13 cellular contexts compared by ENCODE assay signal in the genomic region with DNA sequence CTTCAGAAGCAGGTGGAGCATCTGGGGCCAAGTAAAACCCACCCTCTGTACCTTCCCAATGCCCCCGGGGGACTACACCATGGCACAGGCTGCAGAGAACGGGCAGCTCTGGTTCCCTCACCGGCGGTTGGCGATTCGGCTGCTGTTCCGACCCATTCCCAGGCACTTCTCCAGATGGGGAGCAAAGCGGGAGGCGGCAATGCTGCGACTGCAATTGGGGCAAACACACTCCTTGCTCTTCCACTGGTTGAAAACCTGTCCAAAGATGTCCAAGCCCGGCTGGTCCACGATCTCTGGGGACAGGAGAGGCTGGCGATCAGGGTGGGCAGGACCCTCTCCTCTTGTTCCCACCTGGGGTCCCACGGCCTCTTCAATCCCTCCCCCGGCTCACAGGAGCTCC. TPM values are rescaled to one million over a fixed set of nuclear protein-coding genes. Genes with fewer than 3 reads are reported as not detected.
DNase-seq lines count a peak whose midpoint lies in the region; ATAC-seq, FAIRE-seq and TF ChIP-seq lines count a peak whose summit lies in the region.
"Had no signal": no experiment of that assay in that cellular context is flagged by ENCODE, and none has a peak within 500 bp of the region (broad histone marks: within the 10 kb centered on the region; RNA-seq: fewer than 3 reads in every experiment).

No MANE protein-coding gene starts in this region.

- no peak overlapping the region for H2AFZ ChIP-seq in DND-41 (ENCODE audit: low read depth, low read length)
- H2AFZ ChIP-seq in H1 (ENCODE audit: low read length) = no peak overlapping the region

- no peak overlapping the region for H4K91ac ChIP-seq in H1 (replicated peaks; ENCODE audit: insufficient read length, low read length)

- no peak overlapping the region for H2BK20ac ChIP-seq in H1 (ENCODE audit: low read length)

- peaks cover 10% of the 10 kb centered on the region for H3K23me2 ChIP-seq in H1 (ENCODE audit: low read depth, low read length)

- DNase-seq in DND-41 = no peak
- no peak for DNase-seq in RWPE1 (ENCODE audit: low spot score)
- DNase-seq in H1 (ENCODE audit: low read depth in 1 of 2, low spot score in 2 of 2) = no peak
- no peak for DNase-seq in sigmoid colon
- no peak for DNase-seq in GM13977 (ENCODE audit: low spot score)
- no peak for DNase-seq in midbrain (lab: John Stamatoyannopoulos, UW)
- DNase-seq: erythroblast; NCI-H226; stimulated activated CD4-positive, alpha-beta T cell treated with anti-CD3 and anti-CD28 coated beads, Interleukin-4, amount 100 ng/mL, for 1 hour had no signal

- intact Hi-C loops in sigmoid colon (cut with DNase I) = loop anchor here (10.0 kb wide), 1 partner anchor 948 kb away; the partner anchor contains the start of gene HEXIM1

- CTCF ChIA-PET in RWPE1 (lab: Yijun Ruan, JAX) (interaction anchor here (0.5 kb wide), 1 partner anchor 24 kb away, joined by 3 read pairs; no protein-coding TSS in a partner anchor), H1 (lab: Charles Lee; ENCODE audit: partially characterized antibody) (interaction anchor here (0.6 to 2.7 kb wide), 9 partner anchors 8 to 1930 kb away, joined by 3 to 15 read pairs (median 6); partner anchors contain the start of genes GRN, HDAC5 and TMUB2)

- H3K56ac ChIP-seq in H1 (replicated peaks; ENCODE audit: insufficient read length, low read depth, low read length) = no peak overlapping the region

- no peak for FAIRE-seq in H1 (lab: Jason Lieb, UNC)

- TF ChIP-seq RAD21 in H1 (IDR thresholded peaks at IDR 0.05 in 1 of 2, conservative IDR thresholded peaks at IDR 0.05 in 1 of 2; ENCODE audit: low read depth in 2 of 2, low read length in 2 of 2) = no peak

- TF ChIP-seq CTCF in DND-41 (IDR thresholded peaks at IDR 0.05; ENCODE audit: borderline replicate concordance, extremely low read depth, low read length, poor library complexity, severe bottlenecking) = no peak
- no peak for TF ChIP-seq CTCF in RWPE1 (conservative IDR thresholded peaks at IDR 0.05; ENCODE audit: low read depth)
- TF ChIP-seq CTCF in H1 (IDR thresholded peaks at IDR 0.05; ENCODE audit: control extremely low read depth in 1 of 3, insufficient read depth in 1 of 3, low read depth in 1 of 3, low read length in 3 of 3) = no peak
- TF ChIP-seq CTCF in sigmoid colon (IDR thresholded peaks at IDR 0.05) = no peak
- no peak for TF ChIP-seq CTCF in GM13977 (IDR thresholded peaks at IDR 0.05; ENCODE audit: extremely low read depth, insufficient read depth, missing control alignments)

- H3K9ac ChIP-seq in DND-41 (ENCODE audit: low read depth, low read length) (peak overlapping the region; percentile 68; the same call in 1 of the 2 replicates), H1 (replicated peaks in 1 of 4; ENCODE audit: extremely low read depth in 1 of 4, low read depth in 3 of 4, low read length in 3 of 4) (peak overlapping the region in 1 of 4 experiments; percentile 13; a peak in 1 of 7 replicates)

- H3K9me3 ChIP-seq in DND-41 (ENCODE audit: insufficient read depth, low read length, severe bottlenecking) = no peaks in the 10 kb centered on the region
- H3K9me3 ChIP-seq in H1 (ENCODE audit: insufficient read depth in 2 of 2, low read depth in 1 of 2, low read length in 1 of 2) = no peaks in the 10 kb centered on the region
- no peaks in the 10 kb centered on the region for H3K9me3 ChIP-seq in sigmoid colon

- H4K5ac ChIP-seq in H1 (ENCODE audit: insufficient read length, low read depth, low read length) = no peak overlapping the region

- H2BK120ac ChIP-seq in H1 (replicated peaks; ENCODE audit: low read depth, low read length) = no peak overlapping the region

- H4K20me1 ChIP-seq in DND-41 (ENCODE audit: insufficient read depth, low read length) (peaks cover 27% of the 10 kb centered on the region), H1 (replicated peaks in 1 of 2; ENCODE audit: control insufficient read depth in 1 of 2, insufficient read depth in 2 of 2, low read length in 2 of 2) (peaks cover 0 to 17% of the 10 kb centered on the region in 2 experiments)

- H2AK5ac ChIP-seq in H1 (ENCODE audit: low read depth, low read length) = no peak overlapping the region

- no peak for ATAC-seq in DND-41 (ENCODE audit: insufficient read depth, low read depth)
- ATAC-seq in HG02798 (IDR thresholded peaks at IDR 0.05; ENCODE audit: poor library complexity, unreplicated experiment) = no peak

- H3K4me2 ChIP-seq in DND-41 (ENCODE audit: insufficient read depth, low read length) (peak overlapping the region; percentile 97), H1 (ENCODE audit: insufficient read depth in 1 of 2, low read depth in 2 of 2, low read length in 2 of 2) (no peak overlapping the region)

- H3K4me3 ChIP-seq in DND-41 (ENCODE audit: low read depth in 1 of 2, low read length in 2 of 2) (peak overlapping the region in 1 of 2 experiments; percentile 71; a peak in 1 of 4 replicates), H1 (ENCODE audit: extremely low read depth in 1 of 4, insufficient read depth in 2 of 4, low read depth in 3 of 4, low read length in 4 of 4) (no peak overlapping the region), sigmoid colon (no peak overlapping the region)

- 93% methylated on average over 15 of the region's 15 CpGs; no CpG with 5 or more reads in 1 of the 2 experiments for WGBS in H1 (ENCODE audit: extremely low coverage in 1 of 2, insufficient coverage in 1 of 2, insufficient read length in 1 of 2, insufficient replicate concordance in 2 of 2, low coverage in 1 of 2, low lambda C conversion rate in 2 of 2, missing lambda C conversion rate in 1 of 2), 2 experiments
- WGBS in sigmoid colon, 2 donors = 93 to 94% methylated on average over 15 of the region's 15 CpGs

- no peaks in the 10 kb centered on the region for H3K27me3 ChIP-seq in DND-41 (ENCODE audit: insufficient read depth, low read length, poor library complexity)
- H3K27me3 ChIP-seq in H1 (replicated peaks in 1 of 4; ENCODE audit: control insufficient read depth in 3 of 4, extremely low read depth in 1 of 4, insufficient read depth in 3 of 4, low read length in 3 of 4) = no peaks in the 10 kb centered on the region
- no peaks in the 10 kb centered on the region for H3K27me3 ChIP-seq in sigmoid colon

- H3K79me2 ChIP-seq in DND-41 (ENCODE audit: insufficient read depth, low read length) = peaks cover 44% of the 10 kb centered on the region
- peaks cover 0 to 24% of the 10 kb centered on the region in 2 experiments; a peak in 3 of 4 replicates for H3K79me2 ChIP-seq in H1 (ENCODE audit: control insufficient read depth in 1 of 2, insufficient read depth in 2 of 2, low read length in 2 of 2)

- TF ChIP-seq POLR2A in H1 (IDR thresholded peaks at IDR 0.05; ENCODE audit: control extremely low read depth in 1 of 2, low read depth in 2 of 2, low read length in 2 of 2) (no peak), sigmoid colon (IDR thresholded peaks at IDR 0.05) (no peak)

- in situ Hi-C loops in GM13977 (cut with MboI; ENCODE audit: low pct_unique_long_range_greater_than_20kb, low sequenced_read_pairs, unreplicated experiment) = no loop called here

- TF ChIP-seq EP300 in H1 (IDR thresholded peaks at IDR 0.05; ENCODE audit: borderline replicate concordance in 1 of 2, low read depth in 2 of 2, low read length in 2 of 2) (no peak), sigmoid colon (IDR thresholded peaks at IDR 0.05) (no peak)

- no peak overlapping the region for H3K18ac ChIP-seq in H1 (ENCODE audit: extremely low read depth, low read length)

- no peaks in the 10 kb centered on the region; the same call in 1 of the 2 replicates for H3K79me1 ChIP-seq in H1 (ENCODE audit: low read depth, low read length)

- peak overlapping the region; percentile 59; the same call in 1 of the 2 replicates for H4K8ac ChIP-seq in H1 (ENCODE audit: extremely low read depth, insufficient read depth, low read length)

- no peak overlapping the region for H2BK5ac ChIP-seq in H1 (ENCODE audit: low read depth, low read length)

- POLR2A ChIA-PET in RWPE1 (lab: Yijun Ruan, JAX; ENCODE audit: low non-redundant PET) = no interaction called here
- POLR2A ChIA-PET in H1 (lab: Charles Lee; ENCODE audit: partially characterized antibody) = interaction anchor here (0.7 to 8.5 kb wide), 3 partner anchors 8 to 122 kb away, joined by 3 to 78 read pairs (median 32); no protein-coding TSS in a partner anchor

- H2BK12ac ChIP-seq in H1 (ENCODE audit: low read depth, low read length) = no peak overlapping the region

- peaks cover 30% of the 10 kb centered on the region for H3K4me1 ChIP-seq in DND-41 (ENCODE audit: insufficient read depth, low read length)
- peaks cover 0 to 27% (median 13%) of the 10 kb centered on the region in 4 experiments; a peak in 6 of 7 replicates for H3K4me1 ChIP-seq in H1 (replicated peaks in 1 of 4; ENCODE audit: control insufficient read depth in 3 of 4, insufficient read depth in 4 of 4, low read length in 3 of 4)
- H3K4me1 ChIP-seq in sigmoid colon = peaks cover 0 to 30% (median 24%) of the 10 kb centered on the region in 4 donors

- H3K14ac ChIP-seq in H1 (ENCODE audit: insufficient read length) = no peak overlapping the region

- H3K27ac ChIP-seq in DND-41 (ENCODE audit: low read length) (no peak overlapping the region), RWPE1 (peak overlapping the region; percentile 99), H1 (ENCODE audit: low read depth, low read length) (no peak overlapping the region), sigmoid colon (peak overlapping the region; percentile 97 to 99 (median 98))

- no peak overlapping the region for H2BK15ac ChIP-seq in H1 (ENCODE audit: low read length)

- peaks cover 57% of the 10 kb centered on the region for H3K36me3 ChIP-seq in DND-41 (ENCODE audit: insufficient read depth, low read length)
- H3K36me3 ChIP-seq in H1 (ENCODE audit: control insufficient read depth in 2 of 4, insufficient read depth in 4 of 4, low read length in 3 of 4) = peaks cover 19 to 37% (median 27%) of the 10 kb centered on the region in 4 experiments
- peaks cover 24 to 47% (median 35%) of the 10 kb centered on the region in 4 donors for H3K36me3 ChIP-seq in sigmoid colon

- no peak overlapping the region for H3K23ac ChIP-seq in H1 (ENCODE audit: insufficient read length)

- H3K4ac ChIP-seq in H1 (replicated peaks; ENCODE audit: insufficient read length, low read depth, low read length) = no peak overlapping the region

RNA-seq across cellular contexts. Expression of gene ATXN7L3, which starts 2.6 kb away (rescaled TPM):
- 103 and 106 TPM in 2 replicates for total RNA-seq in H1 (2021; fragmentation: NEBNext Ultra II Directional; extraction: Animal tissue kit (Norgen Biotek cat#: 25700))
- polyA plus RNA-seq in H1 (2011; rRNA removed) = 53.7 and 72.5 TPM in 2 replicates
- 64.5 TPM for polyA plus RNA-seq in H1 (2011; cell fraction: cytosol; rRNA removed)
- 132 TPM for polyA plus RNA-seq in H1 (2011; cell fraction: nucleus; rRNA removed)
- polyA plus RNA-seq in H1 (2012, experiment 1 of 2) = 47.6 to 71.4 TPM (median 64.4 TPM) in 4 replicates
- polyA plus RNA-seq in H1 (2012, experiment 2 of 2) = 60.9 TPM
- 50.8 TPM for polyA plus RNA-seq in H1 (2013, experiment 1 of 2)
- polyA plus RNA-seq in H1 (2013, experiment 2 of 2) = 46.4 TPM
- polyA minus RNA-seq in H1 (2011; rRNA and poly(A)+ RNA removed) = 51.4 and 62.5 TPM in 2 replicates
- polyA minus RNA-seq in H1 (2011; cell fraction: cytosol; rRNA and poly(A)+ RNA removed) = 36.7 TPM
- polyA minus RNA-seq in H1 (2011; cell fraction: nucleus; rRNA and poly(A)+ RNA removed) = 68.0 TPM
- 10 to 100 TPM; 26.4 to 37.4 (median 35.0) TPM for total RNA-seq in sigmoid colon
- polyA plus RNA-seq in sigmoid colon = 10 to 100 TPM; 36.0 to 59.8 (median 43.0) TPM

RNA-seq across cellular contexts. Expression of gene TMUB2, which starts 10.3 kb away (rescaled TPM):
- 15.7 and 18.5 TPM in 2 replicates for total RNA-seq in H1 (2021; fragmentation: NEBNext Ultra II Directional; extraction: Animal tissue kit (Norgen Biotek cat#: 25700))
- polyA plus RNA-seq in H1 (2011; rRNA removed) (30.5 and 34.7 TPM in 2 replicates), sigmoid colon (10 to 100 TPM; 19.0 to 41.3 (median 22.2) TPM)
- 35.0 TPM for polyA plus RNA-seq in H1 (2011; cell fraction: cytosol; rRNA removed)
- polyA plus RNA-seq in H1 (2011; cell fraction: nucleus; rRNA removed) = 123 TPM
- polyA plus RNA-seq in H1 (2012, experiment 1 of 2) = 20.5 to 27.2 TPM (median 24.5 TPM) in 4 replicates
- 25.0 TPM for polyA plus RNA-seq in H1 (2012, experiment 2 of 2)
- 20.5 TPM for polyA plus RNA-seq in H1 (2013, experiment 1 of 2)
- polyA plus RNA-seq in H1 (2013, experiment 2 of 2) = 20.9 TPM
- polyA minus RNA-seq in H1 (2011; rRNA and poly(A)+ RNA removed) = 17.9 and 21.7 TPM in 2 replicates
- 10.3 TPM for polyA minus RNA-seq in H1 (2011; cell fraction: cytosol; rRNA and poly(A)+ RNA removed)
- polyA minus RNA-seq in H1 (2011; cell fraction: nucleus; rRNA and poly(A)+ RNA removed) = 18.4 TPM
- total RNA-seq in sigmoid colon = 10 to 100 TPM; 26.9 to 40.3 (median 29.2) TPM

RNA-seq across cellular contexts. Expression of gene UBTF, which starts 22.4 kb away (rescaled TPM):
- total RNA-seq in H1 (2021; fragmentation: NEBNext Ultra II Directional; extraction: Animal tissue kit (Norgen Biotek cat#: 25700)) = 102 and 106 TPM in 2 replicates
- 14.7 and 18.0 TPM in 2 replicates for polyA plus RNA-seq in H1 (2011; rRNA removed)
- 31.4 TPM for polyA plus RNA-seq in H1 (2011; cell fraction: cytosol; rRNA removed)
- 55.2 TPM for polyA plus RNA-seq in H1 (2011; cell fraction: nucleus; rRNA removed)
- polyA plus RNA-seq in H1 (2012, experiment 1 of 2) = 66.1 to 73.3 TPM (median 70.8 TPM) in 4 replicates
- polyA plus RNA-seq in H1 (2012, experiment 2 of 2) = 36.4 TPM
- 64.9 TPM for polyA plus RNA-seq in H1 (2013, experiment 1 of 2)
- polyA plus RNA-seq in H1 (2013, experiment 2 of 2) = 63.5 TPM
- 24.9 and 28.4 TPM in 2 replicates for polyA minus RNA-seq in H1 (2011; rRNA and poly(A)+ RNA removed)
- 30.1 TPM for polyA minus RNA-seq in H1 (2011; cell fraction: cytosol; rRNA and poly(A)+ RNA removed)
- polyA minus RNA-seq in H1 (2011; cell fraction: nucleus; rRNA and poly(A)+ RNA removed) = 42.4 TPM
- total RNA-seq in sigmoid colon = 10 to 100 TPM; 43.4 to 58.4 (median 52.5) TPM
- polyA plus RNA-seq in sigmoid colon = 10 to 100 TPM; 26.8 to 55.0 (median 28.2) TPM

RNA-seq across cellular contexts. Expression of gene ASB16, which starts 26.6 kb away (rescaled TPM):
- total RNA-seq in H1 (2021; fragmentation: NEBNext Ultra II Directional; extraction: Animal tissue kit (Norgen Biotek cat#: 25700)) = 0.19 TPM in 1 of 2 replicates, not detected in the other
- polyA plus RNA-seq in H1 (2011; rRNA removed) = 0.05 and 0.09 TPM in 2 replicates
- polyA plus RNA-seq in H1 (2011; cell fraction: cytosol; rRNA removed) = 0.05 TPM
- 0.17 TPM for polyA plus RNA-seq in H1 (2011; cell fraction: nucleus; rRNA removed)
- 1.7 to 2.5 TPM (median 2.3 TPM) in 4 replicates for polyA plus RNA-seq in H1 (2012, experiment 1 of 2)
- polyA plus RNA-seq in H1 (2012, experiment 2 of 2) = 0.79 TPM
- 0.06 TPM for polyA plus RNA-seq in H1 (2013, experiment 1 of 2)
- polyA plus RNA-seq in H1 (2013, experiment 2 of 2) = 0.04 TPM
- polyA minus RNA-seq in H1 (2011; rRNA and poly(A)+ RNA removed) = 0.10 TPM in 1 of 2 replicates, not detected in the other
- polyA minus RNA-seq in H1 (2011; cell fraction: cytosol; rRNA and poly(A)+ RNA removed) = not detected
- polyA minus RNA-seq in H1 (2011; cell fraction: nucleus; rRNA and poly(A)+ RNA removed) = not detected
- total RNA-seq in sigmoid colon = 1 to 10 TPM in 3 of 4 donors, under 1 TPM in 1; 0.82 to 4.2 (median 1.6) TPM
- under 1 TPM in 1 of 3 donors, not detected in 2; 0.19 TPM for polyA plus RNA-seq in sigmoid colon
- total RNA-seq: lung microvascular endothelial cell, pulmonary artery endothelial cell, subcutaneous adipose tissue had no signal

RNA-seq across cellular contexts. Expression of gene HROB, which starts 55.4 kb away (rescaled TPM):
- 18.8 and 19.4 TPM in 2 replicates for total RNA-seq in H1 (2021; fragmentation: NEBNext Ultra II Directional; extraction: Animal tissue kit (Norgen Biotek cat#: 25700))
- polyA plus RNA-seq in H1 (2011; rRNA removed) (21.6 and 24.1 TPM in 2 replicates), sigmoid colon (1 to 10 TPM in 1 of 3 donors, under 1 TPM in 1, not detected in 1; 0.69 to 3.1 TPM)
- 17.5 TPM for polyA plus RNA-seq in H1 (2011; cell fraction: cytosol; rRNA removed)
- polyA plus RNA-seq in H1 (2011; cell fraction: nucleus; rRNA removed) = 32.1 TPM
- polyA plus RNA-seq in H1 (2012, experiment 1 of 2) = 16.3 to 20.8 TPM (median 17.6 TPM) in 4 replicates
- 16.8 TPM for polyA plus RNA-seq in H1 (2012, experiment 2 of 2)
- 10.8 TPM for polyA plus RNA-seq in H1 (2013, experiment 1 of 2)
- 10.3 TPM for polyA plus RNA-seq in H1 (2013, experiment 2 of 2)
- polyA minus RNA-seq in H1 (2011; rRNA and poly(A)+ RNA removed) = 35.7 and 36.8 TPM in 2 replicates
- polyA minus RNA-seq in H1 (2011; cell fraction: cytosol; rRNA and poly(A)+ RNA removed) = 17.8 TPM
- 18.6 TPM for polyA minus RNA-seq in H1 (2011; cell fraction: nucleus; rRNA and poly(A)+ RNA removed)
- total RNA-seq in sigmoid colon = 1 to 10 TPM in 1 of 4 donors, under 1 TPM in 3; 0.36 to 3.3 (median 0.52) TPM

Comparison
In these comparisons a context has a peak if more than half of its experiments do, and no peak if none do; other contexts are left out.
1. H3K27ac ChIP-seq: peak in RWPE1 (single experiment) and sigmoid colon (4 of 4); none in DND-41 (single experiment) and H1 (single experiment).